ENCODE assay signal across 28 cellular contexts in genomic region chr2:203975912-203976311, GRCh38. TPM values are rescaled to one million over a fixed set of nuclear protein-coding genes. Genes with fewer than 3 reads are reported as not detected.
"Had no signal": no experiment of that assay in that cellular context is flagged by ENCODE, and none has a peak within 500 bp of the region (broad histone marks: within the 10 kb centered on the region; RNA-seq: fewer than 3 reads in every experiment).

No MANE protein-coding gene starts in this region.

- H3K27ac Mint-ChIP-seq: IgD-negative memory B cell had no signal

- H3K9ac ChIP-seq: KMS-11 had no signal

- DNase-seq: Kasumi-1, MM.1S, NCI-H1092 treated with DMSO at 0.1 percent for 48 hours, NCI-H1436, NCI-H187, NCI-H2029, NCI-H2081 treated with DMSO at 0.1 percent for 48 hours, NCI-H2171, NCI-H226, NCI-H446, NCI-H510A, NCI-H524 treated with DMSO at 0.1 percent for 48 hours, NCI-H69, NCI-H774, PC-9, Peyer's patch, Right ventricle myocardium superior, SIG-M5 had no signal

- H2AFZ ChIP-seq: PC-9 had no signal

- H3K4me1 ChIP-seq: Peyer's patch, SJSA1 had no signal

- ATAC-seq: K562 had no signal

- H3K27me3 ChIP-seq: Peyer's patch, SJSA1 had no signal

- H3K4me1 Mint-ChIP-seq: IgD-negative memory B cell had no signal

- H3K27ac ChIP-seq: HL-60, KMS-11, PC-9, Peyer's patch, SJSA1, SK-N-MC had no signal

- H3K4me2 ChIP-seq: KMS-11, PC-9 had no signal

- H3K4me3 ChIP-seq: K562, PC-9, Peyer's patch, SJSA1, SK-N-MC had no signal

- H3K9me3 ChIP-seq: Peyer's patch, SJSA1 had no signal

- H3K36me3 Mint-ChIP-seq: IgD-negative memory B cell had no signal

- H3K36me3 ChIP-seq: Peyer's patch, SJSA1 had no signal

- FAIRE-seq: HTR-8/SVneo, K562 had no signal

- H3K4me3 Mint-ChIP-seq: IgD-negative memory B cell had no signal

RNA-seq across cellular contexts. Expression of gene ICOS, which starts 39.3 kb away (rescaled TPM):
- total RNA-seq: K562, M059J, OCI-LY7, PC-9, Right ventricle myocardium superior, RPMI7951, SJSA1 had no signal
- polyA plus RNA-seq: K562 had no signal
